15 cellular contexts compared by ENCODE assay signal in genomic region chr3:157534725-157535161, GRCh38. TPM values are rescaled to one million over a fixed set of nuclear protein-coding genes. Genes with fewer than 3 reads are reported as not detected.
"Had no signal": no experiment of that assay in that cellular context is flagged by ENCODE, and none has a peak within 500 bp of the region (broad histone marks: within the 10 kb centered on the region; RNA-seq: fewer than 3 reads in every experiment).

No MANE protein-coding gene starts in this region.

- H3K9me3 ChIP-seq: left lung had no signal

- H3K36me3 Mint-ChIP-seq: activated CD4-positive, alpha-beta memory T cell treated with anti-CD3 and anti-CD28 coated beads for 36 hours; activated CD8-positive, alpha-beta memory T cell treated with anti-CD3 and anti-CD28 coated beads, Interleukin-2, amount 10 ng/mL, durations not matched to agents 7 days and 5 days; naive thymus-derived CD8-positive, alpha-beta T cell; type B pancreatic cell had no signal

- H3K27me3 ChIP-seq: dorsolateral prefrontal cortex, left lung had no signal

- H3K9me3 Mint-ChIP-seq: activated CD4-positive, alpha-beta memory T cell treated with anti-CD3 and anti-CD28 coated beads for 36 hours; activated T-cell treated with anti-CD3 and anti-CD28 coated beads, Interleukin-2, amount 50 U/mL, for 24 hours; stimulated activated naive CD8-positive, alpha-beta T cell treated with anti-CD3 and anti-CD28 coated beads, Interleukin-15, amount 100 ng/mL, for 72 hours; type B pancreatic cell had no signal

- H3K4me2 ChIP-seq: hepatocyte had no signal

- H3K4me3 ChIP-seq: dorsolateral prefrontal cortex, hepatocyte, left lung had no signal

- DNase-seq: activated CD4-positive, alpha-beta memory T cell treated with anti-CD3 and anti-CD28 coated beads for 36 hours; activated CD4-positive, alpha-beta T cell treated with anti-CD3 and anti-CD28 coated beads for 36 hours; activated CD8-positive, alpha-beta memory T cell treated with anti-CD3 and anti-CD28 coated beads, Interleukin-2, amount 10 ng/mL, durations not matched to agents 7 days and 5 days; activated naive CD4-positive, alpha-beta T cell treated with anti-CD3 and anti-CD28 coated beads, Interleukin-2, amount 50 U/mL, for 16 hours; activated T-cell treated with anti-CD3 and anti-CD28 coated beads, Interleukin-2, amount 50 U/mL, for 24 hours; dorsolateral prefrontal cortex; kidney; left lung; mammary epithelial cell; naive thymus-derived CD8-positive, alpha-beta T cell; stimulated activated CD4-positive, alpha-beta T cell treated with anti-CD3 and anti-CD28 coated beads, Interleukin-1b, Interleukin-23, amount 100 ng/mL, for 48 hours; stimulated activated naive CD8-positive, alpha-beta T cell treated with anti-CD3 and anti-CD28 coated beads, Interleukin-15, amount 100 ng/mL, for 72 hours had no signal

- H3K9ac ChIP-seq: parathyroid adenoma had no signal

- H3K27ac ChIP-seq: dorsolateral prefrontal cortex, hepatocyte, left lung, parathyroid adenoma had no signal

- ATAC-seq: activated CD4-positive, alpha-beta T cell treated with anti-CD3 and anti-CD28 coated beads for 36 hours; activated CD8-positive, alpha-beta memory T cell treated with anti-CD3 and anti-CD28 coated beads, Interleukin-2, amount 10 ng/mL, durations not matched to agents 7 days and 5 days; left lung; naive thymus-derived CD8-positive, alpha-beta T cell; stimulated activated naive CD8-positive, alpha-beta T cell treated with anti-CD3 and anti-CD28 coated beads, Interleukin-15, amount 100 ng/mL, for 72 hours had no signal

- H3K36me3 ChIP-seq: left lung had no signal

- H3K4me1 ChIP-seq: parathyroid adenoma had no signal

- H3K79me2 ChIP-seq: hepatocyte, parathyroid adenoma had no signal

- H3K27ac Mint-ChIP-seq: activated CD4-positive, alpha-beta memory T cell treated with anti-CD3 and anti-CD28 coated beads for 36 hours; activated CD4-positive, alpha-beta T cell treated with anti-CD3 and anti-CD28 coated beads for 36 hours; activated CD8-positive, alpha-beta memory T cell treated with anti-CD3 and anti-CD28 coated beads, Interleukin-2, amount 10 ng/mL, durations not matched to agents 7 days and 5 days; activated T-cell treated with anti-CD3 and anti-CD28 coated beads, Interleukin-2, amount 50 U/mL, for 24 hours; naive thymus-derived CD8-positive, alpha-beta T cell; stimulated activated naive CD8-positive, alpha-beta T cell treated with anti-CD3 and anti-CD28 coated beads, Interleukin-15, amount 100 ng/mL, for 72 hours; type B pancreatic cell had no signal

- H2AFZ ChIP-seq: hepatocyte, parathyroid adenoma had no signal

- H3K4me1 Mint-ChIP-seq: activated CD4-positive, alpha-beta T cell treated with anti-CD3 and anti-CD28 coated beads for 36 hours; activated CD8-positive, alpha-beta memory T cell treated with anti-CD3 and anti-CD28 coated beads, Interleukin-2, amount 10 ng/mL, durations not matched to agents 7 days and 5 days; naive thymus-derived CD8-positive, alpha-beta T cell; stimulated activated naive CD8-positive, alpha-beta T cell treated with anti-CD3 and anti-CD28 coated beads, Interleukin-15, amount 100 ng/mL, for 72 hours had no signal

- H3K27me3 Mint-ChIP-seq: activated CD4-positive, alpha-beta memory T cell treated with anti-CD3 and anti-CD28 coated beads for 36 hours; type B pancreatic cell had no signal

- H3K4me3 Mint-ChIP-seq: activated CD4-positive, alpha-beta memory T cell treated with anti-CD3 and anti-CD28 coated beads for 36 hours; activated CD4-positive, alpha-beta T cell treated with anti-CD3 and anti-CD28 coated beads for 36 hours; activated CD8-positive, alpha-beta memory T cell treated with anti-CD3 and anti-CD28 coated beads, Interleukin-2, amount 10 ng/mL, durations not matched to agents 7 days and 5 days; activated T-cell treated with anti-CD3 and anti-CD28 coated beads, Interleukin-2, amount 50 U/mL, for 24 hours; naive thymus-derived CD8-positive, alpha-beta T cell; stimulated activated naive CD8-positive, alpha-beta T cell treated with anti-CD3 and anti-CD28 coated beads, Interleukin-15, amount 100 ng/mL, for 72 hours; type B pancreatic cell had no signal

RNA-seq across cellular contexts. Expression of gene VEPH1, which starts 31.5 kb away (rescaled TPM):
- total RNA-seq: activated CD4-positive, alpha-beta memory T cell treated with anti-CD3 and anti-CD28 coated beads for 36 hours; activated CD4-positive, alpha-beta T cell treated with anti-CD3 and anti-CD28 coated beads for 36 hours; activated CD8-positive, alpha-beta memory T cell treated with anti-CD3 and anti-CD28 coated beads, Interleukin-2, amount 10 ng/mL, durations not matched to agents 7 days and 5 days; naive thymus-derived CD8-positive, alpha-beta T cell had no signal
- polyA plus RNA-seq: naive thymus-derived CD8-positive, alpha-beta T cell had no signal
